Comparison of ENCODE assay signal across 20 cellular contexts in genomic region chr6:143840595-143840994, GRCh38. TPM values are rescaled to one million over a fixed set of nuclear protein-coding genes. Genes with fewer than 3 reads are reported as not detected.
"Had no signal": no experiment of that assay in that cellular context is flagged by ENCODE, and none has a peak within 500 bp of the region (broad histone marks: within the 10 kb centered on the region; RNA-seq: fewer than 3 reads in every experiment).

No MANE protein-coding gene starts in this region.

- H3K27me3 Mint-ChIP-seq: naive thymus-derived CD4-positive, alpha-beta T cell had no signal

- DNase-seq: effector memory CD4-positive, alpha-beta T cell; gastrocnemius medialis; heart right ventricle; hypothalamus; islet precursor cell; naive thymus-derived CD4-positive, alpha-beta T cell; small intestine; stimulated activated CD4-positive, alpha-beta T cell treated with anti-CD3 and anti-CD28 coated beads, Interleukin-12 subunit alpha, Interleukin-12 subunit beta, amount 100 ng/mL, for 4 hours; stimulated activated naive CD4-positive, alpha-beta T cell treated with Interleukin-2 at 50 U/mL for 16 hours; trophoblast cell had no signal

- H3K27me3 ChIP-seq: esophagus muscularis mucosa, gastrocnemius medialis, heart right ventricle had no signal

- ATAC-seq: gastrocnemius medialis; heart right ventricle; left lobe of liver; naive thymus-derived CD4-positive, alpha-beta T cell had no signal

- H3K27ac ChIP-seq: epithelial cell of prostate, esophagus muscularis mucosa, gastrocnemius medialis, heart right ventricle had no signal

- H3K9me3 ChIP-seq: esophagus muscularis mucosa, gastrocnemius medialis, heart right ventricle had no signal

- H3K4me3 ChIP-seq: esophagus muscularis mucosa, gastrocnemius medialis, heart right ventricle had no signal

RNA-seq across cellular contexts. Expression of gene ZC2HC1B, which starts 23.7 kb away (rescaled TPM):
- total RNA-seq: esophagus muscularis mucosa, fibroblast of villous mesenchyme, gastrocnemius medialis, left lobe of liver, lower leg skin, mammary epithelial cell, mesenteric fat pad, mononuclear cell, omental fat pad, pulmonary artery endothelial cell had no signal
- polyA plus RNA-seq: heart right ventricle; mammary epithelial cell; naive thymus-derived CD4-positive, alpha-beta T cell; small intestine had no signal
